ENCODE assay signal across 13 cellular contexts in the genomic region with DNA sequence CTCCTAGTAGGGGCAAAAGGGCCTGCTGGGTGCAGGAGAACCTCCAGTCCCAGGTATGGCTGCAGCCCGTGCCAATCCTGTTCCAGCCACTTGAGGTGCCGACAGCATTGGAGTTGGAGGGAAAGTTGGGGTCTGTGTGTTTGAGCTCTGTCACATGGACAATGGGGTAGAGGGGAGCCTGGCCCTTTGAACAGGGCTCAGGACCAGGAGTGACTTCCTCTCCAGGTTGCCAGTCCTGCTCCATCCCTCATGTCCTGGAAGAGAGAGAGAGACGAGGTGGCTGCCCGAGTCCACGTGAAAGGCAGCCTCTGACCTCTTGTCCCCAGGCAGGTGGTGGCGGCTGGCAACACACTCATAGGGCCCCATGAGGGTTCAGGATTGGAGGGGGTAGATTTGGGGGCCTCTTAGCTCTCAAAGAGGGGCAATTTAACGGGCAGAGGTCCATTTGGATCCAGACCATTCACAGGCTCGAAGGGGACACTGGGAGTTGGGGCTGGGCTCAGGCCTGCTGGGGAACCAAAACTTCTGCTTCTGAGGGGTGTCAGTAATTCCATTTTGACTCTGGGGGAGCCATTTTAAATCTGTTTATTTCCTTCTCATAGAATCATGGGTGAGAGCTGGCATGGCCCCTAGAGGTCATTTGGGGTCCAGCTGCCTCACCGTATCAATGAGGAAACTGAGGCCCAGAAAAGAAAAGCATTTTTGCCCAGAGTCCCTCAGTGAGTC. TPM values are rescaled to one million over a fixed set of nuclear protein-coding genes. Genes with fewer than 3 reads are reported as not detected.
DNase-seq lines count a peak whose midpoint lies in the region; ATAC-seq, FAIRE-seq and TF ChIP-seq lines count a peak whose summit lies in the region.
"Had no signal": no experiment of that assay in that cellular context is flagged by ENCODE, and none has a peak within 500 bp of the region (broad histone marks: within the 10 kb centered on the region; RNA-seq: fewer than 3 reads in every experiment).

No MANE protein-coding gene starts in this region.

- peaks cover 95% of the 10 kb centered on the region for H3K4me1 Mint-ChIP-seq in activated CD8-positive, alpha-beta T cell treated with anti-CD3 and anti-CD28 coated beads, Interleukin-2, amount 10 ng/mL, durations not matched to agents 7 days and 5 days (ENCODE audit: low read depth)

- 70 to 78% (median 74%) methylated on average over 3 to 9 of the region's 9 CpGs for WGBS in heart left ventricle, 4 donors

- no peak overlapping the region for H3K4me3 Mint-ChIP-seq in activated CD8-positive, alpha-beta T cell treated with anti-CD3 and anti-CD28 coated beads, Interleukin-2, amount 10 ng/mL, durations not matched to agents 7 days and 5 days

- POLR2A ChIA-PET in activated CD8-positive, alpha-beta T cell treated with anti-CD3 and anti-CD28 coated beads, Interleukin-2, amount 10 ng/mL, durations not matched to agents 7 days and 5 days (lab: Charles Lee), result no interaction called here

- H3K27ac ChIP-seq in heart left ventricle, result peak overlapping the region in 11 of 12 donors; percentile 24 to 82 (median 66)
- peak overlapping the region; percentile 65 for H3K27ac ChIP-seq in lower lobe of right lung

- ATAC-seq in heart left ventricle (no peak), lower lobe of right lung (no peak), HG03378 (IDR thresholded peaks at IDR 0.05; ENCODE audit: unreplicated experiment) (no peak)
- ATAC-seq in activated CD8-positive, alpha-beta T cell treated with anti-CD3 and anti-CD28 coated beads, Interleukin-2, amount 10 ng/mL, durations not matched to agents 7 days and 5 days, result no peak

- peaks cover 6 to 96% (median 68%) of the 10 kb centered on the region in 12 donors for H3K4me1 ChIP-seq in heart left ventricle
- H3K4me1 ChIP-seq in lower lobe of right lung, result peaks cover 95% of the 10 kb centered on the region

- H3K9me3 Mint-ChIP-seq in activated CD8-positive, alpha-beta T cell treated with anti-CD3 and anti-CD28 coated beads, Interleukin-2, amount 10 ng/mL, durations not matched to agents 7 days and 5 days (ENCODE audit: insufficient read depth), result no peaks in the 10 kb centered on the region

- TF ChIP-seq CTCF in heart left ventricle (IDR thresholded peaks at IDR 0.05) (no peak), lower lobe of right lung (IDR thresholded peaks at IDR 0.05) (no peak)

- no peaks in the 10 kb centered on the region for H3K27me3 Mint-ChIP-seq in activated CD8-positive, alpha-beta T cell treated with anti-CD3 and anti-CD28 coated beads, Interleukin-2, amount 10 ng/mL, durations not matched to agents 7 days and 5 days (ENCODE audit: low read depth)

- no peak for TF ChIP-seq POLR2A in heart left ventricle (IDR thresholded peaks at IDR 0.05)

- peaks cover 15% of the 10 kb centered on the region for H3K36me3 Mint-ChIP-seq in activated CD8-positive, alpha-beta T cell treated with anti-CD3 and anti-CD28 coated beads, Interleukin-2, amount 10 ng/mL, durations not matched to agents 7 days and 5 days (ENCODE audit: low read depth)

- DNase-seq in heart left ventricle, result peak in 2 of 5 donors; percentile 18 to 24
- DNase-seq in cardiac septum (ENCODE audit: low spot score), result no peak
- DNase-seq in activated CD8-positive, alpha-beta T cell treated with anti-CD3 and anti-CD28 coated beads, Interleukin-2, amount 10 ng/mL, durations not matched to agents 7 days and 5 days, result no peak
- no peak for DNase-seq in lower lobe of right lung
- DNase-seq in urothelium cell line (ENCODE audit: low spot score), result no peak
- no peak for DNase-seq in NCI-H1694 treated with DMSO at 0.1 percent for 48 hours (lab: John Stamatoyannopoulos, UW)
- DNase-seq in NCI-H128 (lab: John Stamatoyannopoulos, UW; ENCODE audit: unreplicated experiment), result no peak
- DNase-seq: HCEC 1CT, KG1, NCI-H2171 had no signal

- H3K4me3 ChIP-seq in heart left ventricle (no peak overlapping the region), lower lobe of right lung (no peak overlapping the region)

- H3K27ac Mint-ChIP-seq in activated CD8-positive, alpha-beta T cell treated with anti-CD3 and anti-CD28 coated beads, Interleukin-2, amount 10 ng/mL, durations not matched to agents 7 days and 5 days, result peak overlapping the region; percentile 79

- H3K36me3 ChIP-seq in heart left ventricle (peaks cover 0 to 7% (median 0%) of the 10 kb centered on the region in 9 donors), lower lobe of right lung (no peaks in the 10 kb centered on the region)

- H3K27me3 ChIP-seq in heart left ventricle, result no peaks in the 10 kb centered on the region
- H3K27me3 ChIP-seq in lower lobe of right lung (ENCODE audit: low read depth), result no peaks in the 10 kb centered on the region

- peak; percentile 81 for FAIRE-seq in urothelium cell line (lab: Jason Lieb, UNC)
- FAIRE-seq: astrocyte, endothelial cell of umbilical vein had no signal

- no peaks in the 10 kb centered on the region for H3K9me3 ChIP-seq in heart left ventricle
- H3K9me3 ChIP-seq in lower lobe of right lung, result no peaks in the 10 kb centered on the region

- intact Hi-C loops in heart left ventricle (cut with DNase I), result loop anchor here in 2 of 10 donors (5.0 kb wide), 1 partner anchor 51 kb away; no protein-coding TSS in a partner anchor
- intact Hi-C loops in cardiac septum (cut with DNase I), result loop anchor here (5.0 kb wide), 1 partner anchor 36 kb away; no protein-coding TSS in a partner anchor
- intact Hi-C loops in lower lobe of right lung (cut with DNase I), result no loop called here

- CTCF ChIA-PET in activated CD8-positive, alpha-beta T cell treated with anti-CD3 and anti-CD28 coated beads, Interleukin-2, amount 10 ng/mL, durations not matched to agents 7 days and 5 days (lab: Charles Lee), result interaction anchor here (0.8 to 7.6 kb wide), 3 partner anchors 6 to 375 kb away, joined by 3 to 85 read pairs (median 3); a partner anchor contains a TSS

RNA-seq across cellular contexts. Expression of a gene that starts 4.1 kb away (rescaled TPM):
- total RNA-seq in heart left ventricle (10 to 100 TPM in 1 of 9 donors, 1 to 10 TPM in 8; 1.5 to 12.1 (median 4.5) TPM), cardiac septum (5.3 TPM), lower lobe of right lung (16.0 TPM)
- 1 to 10 TPM; 3.9 to 5.5 TPM for polyA plus RNA-seq in heart left ventricle
- total RNA-seq in activated CD8-positive, alpha-beta T cell treated with anti-CD3 and anti-CD28 coated beads, Interleukin-2, amount 10 ng/mL, durations not matched to agents 7 days and 5 days, result 10 to 100 TPM; 20.3 to 20.4 TPM
